Comparison of ENCODE assay signal across 1 cellular context in the genomic region with DNA sequence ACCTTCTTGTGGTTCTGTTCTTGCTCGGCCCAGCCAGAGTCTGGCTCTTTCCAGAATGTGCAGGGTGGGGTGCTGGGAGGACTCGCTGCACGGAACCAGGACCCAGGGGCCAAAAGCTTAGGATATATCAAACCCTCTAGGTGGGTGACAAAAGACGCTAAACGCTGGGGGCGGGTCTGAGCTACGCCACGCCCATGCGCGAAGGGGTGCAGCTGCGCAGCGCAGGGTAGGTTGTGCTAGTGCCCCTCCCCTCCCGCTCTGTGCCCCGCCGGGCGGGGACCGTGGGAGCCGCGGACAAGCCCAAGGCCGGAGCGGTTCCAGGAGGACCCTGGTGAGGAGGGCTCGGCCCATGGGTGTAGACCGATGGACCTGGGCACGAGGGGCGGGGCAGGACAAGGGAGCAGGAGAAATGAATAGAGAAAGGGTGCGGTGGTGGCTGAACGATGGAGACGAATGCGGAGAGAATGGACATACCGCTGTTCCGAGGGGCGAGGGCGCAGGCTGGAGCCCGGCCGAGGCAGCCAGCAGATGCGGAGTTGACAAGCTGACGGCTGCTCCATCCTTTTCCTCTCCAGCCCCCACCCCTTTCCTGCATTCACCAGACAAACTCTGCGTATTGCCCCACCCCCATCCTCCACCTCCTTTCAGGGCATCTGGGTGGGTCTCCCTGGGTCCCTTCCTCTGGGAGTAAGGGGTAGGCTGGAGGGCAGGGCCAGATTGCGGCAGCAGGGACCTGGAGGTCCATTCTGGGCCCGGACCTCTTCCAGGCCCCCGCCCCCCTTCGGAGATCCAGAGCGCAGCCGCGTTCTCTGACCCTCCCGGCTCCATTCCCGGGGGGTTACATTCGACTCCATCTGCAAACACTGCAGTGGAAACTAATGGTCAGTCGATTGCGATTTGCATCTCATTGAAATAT.
TF ChIP-seq lines count a peak whose summit lies in the region.

Gene RUSC1 (plus strand): TSS at position 234 of the 916 bp plus-strand sequence. CDS start 880 bp downstream, outside the sequence.

TF ChIP-seq in IMR-90, 13 proteins besides CTCF, POLR2A, EP300 and RAD21:
- TF ChIP-seq CHD1 (IDR thresholded peaks at IDR 0.05; ENCODE audit: low read depth, low read length) (no peak), MAZ (IDR thresholded peaks at IDR 0.05; ENCODE audit: borderline replicate concordance, low read depth, low read length) (peak; percentile 90; the same call in 1 of the 2 replicates)
TF ChIP-seq in IMR-90: peak in this region for 1.
